In genomic region chr3:81753416-81754014, GRCh38 we compare ENCODE assay signal across 1 cellular context.
TF ChIP-seq lines count a peak whose summit lies in the region.

No MANE protein-coding gene starts in this region.

TF ChIP-seq in GM12878, 131 proteins besides CTCF, POLR2A, EP300 and RAD21 (continued from another document):
- TF ChIP-seq ZBTB4 (CRISPR knock-in tag; IDR thresholded peaks at IDR 0.05) (no peak), SIN3A (IDR thresholded peaks at IDR 0.05; ENCODE audit: low read depth, low read length) (no peak), ELK1 (IDR thresholded peaks at IDR 0.05; ENCODE audit: low read depth, low read length) (no peak), TCF3 (IDR thresholded peaks at IDR 0.05; ENCODE audit: borderline replicate concordance, insufficient read depth, low read depth, low read length) (no peak), KAT2A (conservative IDR thresholded peaks at IDR 0.05; ENCODE audit: control insufficient read depth, low read depth, low read length) (no peak), MLLT1 (IDR thresholded peaks at IDR 0.05) (no peak), ZBTB11 (CRISPR knock-in tag; IDR thresholded peaks at IDR 0.05) (no peak), SMAD5 (IDR thresholded peaks at IDR 0.05; ENCODE audit: low read depth) (no peak), GABPA (IDR thresholded peaks at IDR 0.05; ENCODE audit: low read depth) (no peak), TAF1 (IDR thresholded peaks at IDR 0.05; ENCODE audit: borderline replicate concordance, low read depth, low read length) (no peak), EZH2 (IDR thresholded peaks at IDR 0.05; ENCODE audit: borderline replicate concordance, control insufficient read depth, low read depth, low read length) (no peak)
